Comparison of ENCODE assay signal across 1 cellular context in the genomic region with DNA sequence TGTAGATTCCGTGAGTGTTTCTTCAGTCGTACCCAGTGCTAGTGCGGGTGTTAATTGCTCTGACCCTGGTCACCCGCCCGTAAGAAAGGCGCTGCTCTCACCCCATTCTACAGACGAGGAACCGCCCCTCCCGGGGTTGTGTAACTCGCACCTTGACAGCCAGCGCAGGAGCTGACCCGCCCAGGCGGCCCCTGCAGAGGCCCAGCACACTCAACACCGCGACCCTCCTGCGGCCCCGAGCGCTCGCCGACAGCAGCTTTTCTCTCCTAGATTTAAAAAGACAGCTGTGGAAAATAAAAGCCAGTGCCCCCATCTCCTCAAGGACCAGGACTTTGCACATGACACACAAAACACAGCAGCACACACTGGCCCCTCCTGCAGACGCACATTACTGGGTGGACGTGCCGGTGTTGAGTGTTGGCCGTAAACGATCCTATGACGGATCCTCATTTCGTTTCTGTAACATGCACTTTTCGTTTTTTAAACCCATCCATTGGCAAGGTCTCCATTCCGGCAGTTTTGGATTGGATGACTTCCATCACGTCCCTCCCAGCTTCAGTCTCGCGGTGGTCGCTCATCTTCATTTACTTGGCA.
TF ChIP-seq lines count a peak whose summit lies in the region.

No MANE protein-coding gene starts in this region.

TF ChIP-seq in HepG2, 621 proteins besides CTCF, POLR2A, EP300 and RAD21 (continued from another document):
- TF ChIP-seq, protein P1, sequence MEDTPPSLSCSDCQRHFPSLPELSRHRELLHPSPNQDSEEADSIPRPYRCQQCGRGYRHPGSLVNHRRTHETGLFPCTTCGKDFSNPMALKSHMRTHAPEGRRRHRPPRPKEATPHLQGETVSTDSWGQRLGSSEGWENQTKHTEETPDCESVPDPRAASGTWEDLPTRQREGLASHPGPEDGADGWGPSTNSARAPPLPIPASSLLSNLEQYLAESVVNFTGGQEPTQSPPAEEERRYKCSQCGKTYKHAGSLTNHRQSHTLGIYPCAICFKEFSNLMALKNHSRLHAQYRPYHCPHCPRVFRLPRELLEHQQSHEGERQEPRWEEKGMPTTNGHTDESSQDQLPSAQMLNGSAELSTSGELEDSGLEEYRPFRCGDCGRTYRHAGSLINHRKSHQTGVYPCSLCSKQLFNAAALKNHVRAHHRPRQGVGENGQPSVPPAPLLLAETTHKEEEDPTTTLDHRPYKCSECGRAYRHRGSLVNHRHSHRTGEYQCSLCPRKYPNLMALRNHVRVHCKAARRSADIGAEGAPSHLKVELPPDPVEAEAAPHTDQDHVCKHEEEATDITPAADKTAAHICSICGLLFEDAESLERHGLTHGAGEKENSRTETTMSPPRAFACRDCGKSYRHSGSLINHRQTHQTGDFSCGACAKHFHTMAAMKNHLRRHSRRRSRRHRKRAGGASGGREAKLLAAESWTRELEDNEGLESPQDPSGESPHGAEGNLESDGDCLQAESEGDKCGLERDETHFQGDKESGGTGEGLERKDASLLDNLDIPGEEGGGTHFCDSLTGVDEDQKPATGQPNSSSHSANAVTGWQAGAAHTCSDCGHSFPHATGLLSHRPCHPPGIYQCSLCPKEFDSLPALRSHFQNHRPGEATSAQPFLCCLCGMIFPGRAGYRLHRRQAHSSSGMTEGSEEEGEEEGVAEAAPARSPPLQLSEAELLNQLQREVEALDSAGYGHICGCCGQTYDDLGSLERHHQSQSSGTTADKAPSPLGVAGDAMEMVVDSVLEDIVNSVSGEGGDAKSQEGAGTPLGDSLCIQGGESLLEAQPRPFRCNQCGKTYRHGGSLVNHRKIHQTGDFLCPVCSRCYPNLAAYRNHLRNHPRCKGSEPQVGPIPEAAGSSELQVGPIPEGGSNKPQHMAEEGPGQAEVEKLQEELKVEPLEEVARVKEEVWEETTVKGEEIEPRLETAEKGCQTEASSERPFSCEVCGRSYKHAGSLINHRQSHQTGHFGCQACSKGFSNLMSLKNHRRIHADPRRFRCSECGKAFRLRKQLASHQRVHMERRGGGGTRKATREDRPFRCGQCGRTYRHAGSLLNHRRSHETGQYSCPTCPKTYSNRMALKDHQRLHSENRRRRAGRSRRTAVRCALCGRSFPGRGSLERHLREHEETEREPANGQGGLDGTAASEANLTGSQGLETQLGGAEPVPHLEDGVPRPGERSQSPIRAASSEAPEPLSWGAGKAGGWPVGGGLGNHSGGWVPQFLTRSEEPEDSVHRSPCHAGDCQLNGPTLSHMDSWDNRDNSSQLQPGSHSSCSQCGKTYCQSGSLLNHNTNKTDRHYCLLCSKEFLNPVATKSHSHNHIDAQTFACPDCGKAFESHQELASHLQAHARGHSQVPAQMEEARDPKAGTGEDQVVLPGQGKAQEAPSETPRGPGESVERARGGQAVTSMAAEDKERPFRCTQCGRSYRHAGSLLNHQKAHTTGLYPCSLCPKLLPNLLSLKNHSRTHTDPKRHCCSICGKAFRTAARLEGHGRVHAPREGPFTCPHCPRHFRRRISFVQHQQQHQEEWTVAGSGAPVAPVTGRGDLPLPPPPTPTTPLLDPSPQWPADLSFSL (CRISPR knock-in tag; IDR thresholded peaks at IDR 0.05): peak; percentile 71
